In genomic region chr5:178236685-178237084, GRCh38 we compare ENCODE assay signal across 14 cellular contexts. TPM values are rescaled to one million over a fixed set of nuclear protein-coding genes. Genes with fewer than 3 reads are reported as not detected.
DNase-seq lines count a peak whose midpoint lies in the region; ATAC-seq and TF ChIP-seq lines count a peak whose summit lies in the region.
"Had no signal": no experiment of that assay in that cellular context is flagged by ENCODE, and none has a peak within 500 bp of the region (broad histone marks: within the 10 kb centered on the region; RNA-seq: fewer than 3 reads in every experiment).

No MANE protein-coding gene starts in this region.

- CTCF ChIA-PET in CD4-positive, alpha-beta T cell (lab: Charles Lee): no interaction called here

- H3K4me3 ChIP-seq in NT2/D1 (ENCODE audit: insufficient read length, low read depth): no peak overlapping the region
- H3K4me3 ChIP-seq in neural progenitor cell: no peak overlapping the region
- no peak overlapping the region for H3K4me3 ChIP-seq in vagina
- H3K4me3 ChIP-seq: coronary artery, stomach had no signal

- H3F3A ChIP-seq in neural progenitor cell (ENCODE audit: low read depth): peaks cover 30% of the 10 kb centered on the region

- no peak overlapping the region for H2AFZ ChIP-seq in neural progenitor cell (replicated peaks)

- no peak overlapping the region for H3K4me2 ChIP-seq in neural progenitor cell

- TF ChIP-seq POLR2A in vagina (IDR thresholded peaks at IDR 0.05): no peak

- DNase-seq in CD4-positive, alpha-beta T cell: no peak
- no peak for DNase-seq in NT2/D1 (ENCODE audit: low read depth, low spot score)
- peak; percentile 66 for DNase-seq in left ventricle myocardium superior
- no peak for DNase-seq in neural progenitor cell (ENCODE audit: low spot score)
- DNase-seq in hippocampal formation (lab: John Stamatoyannopoulos, UW): no peak
- DNase-seq in vagina (ENCODE audit: extremely low spot score in 2 of 2): no peak
- DNase-seq: activated naive CD4-positive, alpha-beta T cell treated with anti-CD3 and anti-CD28 coated beads, Interleukin-2, amount 50 U/mL, for 16 hours; islet precursor cell; NCI-H187; stomach; T-cell had no signal

- TF ChIP-seq CTCF in CD4-positive, alpha-beta T cell (IDR thresholded peaks at IDR 0.05): no peak
- TF ChIP-seq CTCF in neural progenitor cell (IDR thresholded peaks at IDR 0.05) (no peak), vagina (IDR thresholded peaks at IDR 0.05) (no peak)

- no peaks in the 10 kb centered on the region for H3K9me3 Mint-ChIP-seq in CD4-positive, alpha-beta T cell
- no peaks in the 10 kb centered on the region for H3K9me3 Mint-ChIP-seq in neural progenitor cell
- H3K9me3 Mint-ChIP-seq: T-cell had no signal

- H3K9ac ChIP-seq in NT2/D1 (ENCODE audit: insufficient read length, low read depth) (peak overlapping the region; percentile 32), neural progenitor cell (no peak overlapping the region)

- H3K27ac ChIP-seq in CD4-positive, alpha-beta T cell (ENCODE audit: low read depth, low read length): no peak overlapping the region
- H3K27ac ChIP-seq in neural progenitor cell (no peak overlapping the region), vagina (no peak overlapping the region)

- no peaks in the 10 kb centered on the region for H3K9me3 ChIP-seq in CD4-positive, alpha-beta T cell (ENCODE audit: control insufficient read depth, low read length)
- H3K9me3 ChIP-seq in NT2/D1 (ENCODE audit: insufficient read depth, low read length) (no peaks in the 10 kb centered on the region), neural progenitor cell (ENCODE audit: low read depth) (no peaks in the 10 kb centered on the region), vagina (no peaks in the 10 kb centered on the region)
- H3K9me3 ChIP-seq: stomach had no signal

- H3K36me3 ChIP-seq in NT2/D1 (ENCODE audit: insufficient read depth, insufficient read length, low read length) (no peaks in the 10 kb centered on the region), neural progenitor cell (no peaks in the 10 kb centered on the region), vagina (no peaks in the 10 kb centered on the region)
- H3K36me3 ChIP-seq: stomach had no signal

- no peak overlapping the region for H3K4me3 Mint-ChIP-seq in CD4-positive, alpha-beta T cell
- H3K4me3 Mint-ChIP-seq in neural progenitor cell: no peak overlapping the region

- peaks cover 4% of the 10 kb centered on the region for H3K79me2 ChIP-seq in neural progenitor cell (ENCODE audit: low read depth)

- intact Hi-C loops in CD4-positive, alpha-beta T cell (cut with DNase I, micrococcal nuclease): loop anchor here (10.0 kb wide), 2 partner anchors 348 to 1838 kb away; partner anchors contain the start of gene RNF130 (in 1 of the 2)
- intact Hi-C loops in left ventricle myocardium superior (cut with micrococcal nuclease) (no loop called here), vagina (cut with DNase I) (no loop called here)

- peaks cover 4% of the 10 kb centered on the region for H3K36me3 Mint-ChIP-seq in CD4-positive, alpha-beta T cell (ENCODE audit: low read depth)
- H3K36me3 Mint-ChIP-seq in neural progenitor cell: no peaks in the 10 kb centered on the region
- H3K36me3 Mint-ChIP-seq: T-cell had no signal

- H3K4me1 Mint-ChIP-seq in CD4-positive, alpha-beta T cell (ENCODE audit: low read depth): peaks cover 45% of the 10 kb centered on the region
- H3K4me1 Mint-ChIP-seq in neural progenitor cell: peaks cover 13% of the 10 kb centered on the region

- H3K27me3 Mint-ChIP-seq in CD4-positive, alpha-beta T cell: no peaks in the 10 kb centered on the region
- peaks cover 10% of the 10 kb centered on the region for H3K27me3 Mint-ChIP-seq in neural progenitor cell (ENCODE audit: insufficient read depth, low read depth)
- H3K27me3 Mint-ChIP-seq: T-cell had no signal

- POLR2A ChIA-PET in CD4-positive, alpha-beta T cell (lab: Charles Lee): no interaction called here

- no peaks in the 10 kb centered on the region for H3K27me3 ChIP-seq in CD4-positive, alpha-beta T cell (ENCODE audit: control insufficient read depth, insufficient read depth, low read length)
- H3K27me3 ChIP-seq in NT2/D1 (ENCODE audit: insufficient read depth, insufficient read length) (peaks cover 9% of the 10 kb centered on the region), neural progenitor cell (no peaks in the 10 kb centered on the region), vagina (no peaks in the 10 kb centered on the region)
- H3K27me3 ChIP-seq: stomach had no signal

- H3K4me1 ChIP-seq in NT2/D1 (ENCODE audit: insufficient read depth, insufficient read length): peaks cover 8% of the 10 kb centered on the region
- H3K4me1 ChIP-seq in neural progenitor cell: peaks cover 2% of the 10 kb centered on the region
- peaks cover 42% of the 10 kb centered on the region for H3K4me1 ChIP-seq in vagina

- peaks cover 4% of the 10 kb centered on the region for H4K20me1 ChIP-seq in neural progenitor cell (ENCODE audit: low read depth)

- ATAC-seq in CD4-positive, alpha-beta T cell (ENCODE audit: poor library complexity): no peak
- ATAC-seq in left ventricle myocardium superior: peak; percentile 47
- no peak for ATAC-seq in HG03520 (IDR thresholded peaks at IDR 0.05; ENCODE audit: unreplicated experiment)
- no peak for ATAC-seq in HG03135 (IDR thresholded peaks at IDR 0.05; ENCODE audit: unreplicated experiment)
- ATAC-seq: T-cell had no signal

- H3K27ac Mint-ChIP-seq in CD4-positive, alpha-beta T cell: peak overlapping the region; percentile 55
- H3K27ac Mint-ChIP-seq in neural progenitor cell: peak overlapping the region; percentile 42

RNA-seq across cellular contexts. Expression of gene PHYKPL, which starts 4.1 kb away (rescaled TPM):
- total RNA-seq in CD4-positive, alpha-beta T cell: 10 to 100 TPM; 90.9 to 92.8 TPM
- total RNA-seq in left ventricle myocardium superior (40.7 TPM), neural progenitor cell (ENCODE audit: low replicate concordance) (20.5 and 25.9 TPM in 2 replicates), vagina (77.8 TPM)

RNA-seq across cellular contexts. Expression of gene HNRNPAB, which starts 32.4 kb away (rescaled TPM):
- 10 to 100 TPM; 63.6 to 68.9 TPM for total RNA-seq in CD4-positive, alpha-beta T cell
- total RNA-seq in left ventricle myocardium superior (82.8 TPM), neural progenitor cell (ENCODE audit: low replicate concordance) (186 and 195 TPM in 2 replicates), vagina (92.6 TPM)

RNA-seq across cellular contexts. Expression of gene GMCL2, which starts 49.5 kb away (rescaled TPM):
- total RNA-seq in CD4-positive, alpha-beta T cell: not detected
- total RNA-seq in left ventricle myocardium superior (not detected), neural progenitor cell (ENCODE audit: low replicate concordance) (not detected in 2 replicates), vagina (not detected)
- total RNA-seq: stomach, T-cell had no signal

Comparison
In these comparisons a context has a peak if more than half of its experiments do, and no peak if none do; other contexts are left out.
1. intact Hi-C loops: an anchor here in CD4-positive, alpha-beta T cell (10.0 kb wide); none called in left ventricle myocardium superior and vagina.